ENCODE assay signal across 8 cellular contexts in genomic region chr9:100028201-100028784, GRCh38.
DNase-seq lines count a peak whose midpoint lies in the region; ATAC-seq, FAIRE-seq and TF ChIP-seq lines count a peak whose summit lies in the region.

No MANE protein-coding gene starts in this region.

- H3K36me3 ChIP-seq in CD8-positive, alpha-beta memory T cell (ENCODE audit: insufficient read depth, low read length) = no peaks in the 10 kb centered on the region
- no peaks in the 10 kb centered on the region for H3K36me3 ChIP-seq in mucosa of descending colon (ENCODE audit: low read depth)

- no peak overlapping the region for H3K4me3 Mint-ChIP-seq in CD8-positive, alpha-beta memory T cell

- peaks cover 4 to 39% (median 13%) of the 10 kb centered on the region in 3 donors for H3K36me3 Mint-ChIP-seq in CD8-positive, alpha-beta memory T cell

- intact Hi-C loops in mucosa of descending colon (cut with DNase I, micrococcal nuclease) = loop anchor here in 1 of 2 donors (5.0 kb wide), 1 partner anchor 189 kb away; no protein-coding TSS in a partner anchor

- POLR2A ChIA-PET in CD8-positive, alpha-beta memory T cell (lab: Charles Lee) = no interaction called here

- H3K27ac Mint-ChIP-seq in CD8-positive, alpha-beta memory T cell = peak overlapping the region in 4 of 8 donors; percentile 37 to 52 (median 50)

- H3K27me3 Mint-ChIP-seq in CD8-positive, alpha-beta memory T cell = no peaks in the 10 kb centered on the region

- no peaks in the 10 kb centered on the region for H3K27me3 ChIP-seq in CD8-positive, alpha-beta memory T cell (ENCODE audit: insufficient read depth, low read length, poor library complexity, severe bottlenecking)

- peak; percentile 84 for TF ChIP-seq CTCF in mucosa of descending colon (IDR thresholded peaks at IDR 0.05)

- peaks cover 0 to 2% (median 0%) of the 10 kb centered on the region in 5 donors for H3K9me3 Mint-ChIP-seq in CD8-positive, alpha-beta memory T cell

- no peak overlapping the region for H3K27ac ChIP-seq in CD8-positive, alpha-beta memory T cell (ENCODE audit: low read depth, low read length)

- FAIRE-seq in endometrium (lab: Jason Lieb, UNC) = peak; percentile 8

- ATAC-seq in GM19328 (IDR thresholded peaks at IDR 0.05; ENCODE audit: unreplicated experiment) (peak; percentile 55), HG03442 (IDR thresholded peaks at IDR 0.05; ENCODE audit: unreplicated experiment) (peak; percentile 86), mucosa of descending colon (peak; percentile 91)

- H3K4me3 ChIP-seq in CD8-positive, alpha-beta memory T cell (ENCODE audit: low read length) = no peak overlapping the region
- H3K4me3 ChIP-seq in mucosa of descending colon = no peak overlapping the region

- no peaks in the 10 kb centered on the region for H3K9me3 ChIP-seq in CD8-positive, alpha-beta memory T cell (ENCODE audit: low read length)
- no peaks in the 10 kb centered on the region for H3K9me3 ChIP-seq in mucosa of descending colon

- DNase-seq in CD8-positive, alpha-beta memory T cell = peak; percentile 30 to 74 (median 40)
- peak; percentile 39 for DNase-seq in NCI-H82 treated with DMSO at 0.1 percent for 48 hours (lab: John Stamatoyannopoulos, UW; ENCODE audit: unreplicated experiment)
- peak; percentile 86 for DNase-seq in activated CD8-positive, alpha-beta memory T cell treated with anti-CD3 and anti-CD28 coated beads for 24 hours
- DNase-seq in mucosa of descending colon = peak in 2 of 3 donors; percentile 61 to 83
- DNase-seq in stimulated activated CD8-positive, alpha-beta memory T cell treated with anti-CD3 and anti-CD28 coated beads, Interleukin-4, amount 100 ng/mL, for 48 hours = peak; percentile 82

- H3K4me1 Mint-ChIP-seq in CD8-positive, alpha-beta memory T cell = peaks cover 8 to 18% (median 14%) of the 10 kb centered on the region in 3 donors

- no peaks in the 10 kb centered on the region for H3K4me1 ChIP-seq in CD8-positive, alpha-beta memory T cell (ENCODE audit: insufficient read depth, low read length)
- no peaks in the 10 kb centered on the region for H3K4me1 ChIP-seq in mucosa of descending colon (ENCODE audit: low read depth)

- CTCF ChIA-PET in CD8-positive, alpha-beta memory T cell (lab: Charles Lee) = interaction anchor here (0.6 kb wide), 2 partner anchors 12 to 83 kb away, joined by 3 to 6 read pairs; no protein-coding TSS in a partner anchor
